Comparison of ENCODE assay signal across 32 cellular contexts in genomic region chr7:136900005-136900404, GRCh38. TPM values are rescaled to one million over a fixed set of nuclear protein-coding genes. Genes with fewer than 3 reads are reported as not detected.
"Had no signal": no experiment of that assay in that cellular context is flagged by ENCODE, and none has a peak within 500 bp of the region (broad histone marks: within the 10 kb centered on the region; RNA-seq: fewer than 3 reads in every experiment).

No MANE protein-coding gene starts in this region.

- ATAC-seq: body of pancreas; esophagus mucosa; lower lobe of right lung; mucosa of descending colon; sciatic nerve; stimulated activated effector memory CD8-positive, alpha-beta T cell treated with anti-CD3 and anti-CD28 coated beads, Interleukin-12 subunit alpha, Interleukin-12 subunit beta, amount 100 ng/mL, for 72 hours had no signal

- H3K4me1 Mint-ChIP-seq: activated naive CD8-positive, alpha-beta T cell treated with anti-CD3 and anti-CD28 coated beads for 36 hours; naive B cell; nephron progenitor cell; stimulated activated effector memory CD8-positive, alpha-beta T cell treated with anti-CD3 and anti-CD28 coated beads, Interleukin-12 subunit alpha, Interleukin-12 subunit beta, amount 100 ng/mL, for 72 hours had no signal

- DNase-seq: activated CD4-positive, alpha-beta T cell treated with anti-CD3 and anti-CD28 coated beads for 4 hours; activated CD4-positive, alpha-beta T cell treated with anti-CD3 and anti-CD28 coated beads, Interleukin-2, amount 50 U/mL, for 48 hours; activated CD8-positive, alpha-beta memory T cell treated with anti-CD3 and anti-CD28 coated beads for 24 hours; activated effector memory CD4-positive, alpha-beta T cell treated with anti-CD3 and anti-CD28 coated beads, Interleukin-2, amount 50 U/mL, for 16 hours; activated naive CD4-positive, alpha-beta T cell treated with anti-CD3 and anti-CD28 coated beads for 36 hours; activated naive CD8-positive, alpha-beta T cell treated with anti-CD3 and anti-CD28 coated beads for 36 hours; adrenal gland; aorta; body of pancreas; dorsolateral prefrontal cortex; foreskin fibroblast; head of caudate nucleus; lower lobe of right lung; mesenchymal stem cell; mucosa of descending colon; naive B cell; nephron progenitor cell; small intestine; stimulated activated CD4-positive, alpha-beta T cell treated with anti-CD3 and anti-CD28 coated beads, Interleukin-4, amount 100 ng/mL, for 24 hours; T-helper 2 cell; trophoblast cell had no signal

- H3K27ac ChIP-seq: adrenal gland, body of pancreas, coronary artery, dorsolateral prefrontal cortex, lower lobe of right lung, neutrophil, thoracic aorta had no signal

- H3K27ac Mint-ChIP-seq: activated naive CD4-positive, alpha-beta T cell treated with anti-CD3 and anti-CD28 coated beads for 36 hours; activated naive CD8-positive, alpha-beta T cell treated with anti-CD3 and anti-CD28 coated beads for 36 hours; activated T-helper 1 cell treated with anti-CD3 and anti-CD28 coated beads, Interleukin-12 subunit alpha, Interleukin-12 subunit beta, Interleukin-2, Interleukin-4 antibody, amounts not matched to agents 30 ng/mL and 10 ng/mL and 1 ng/mL, durations not matched to agents 14 hours and 24 hours and 36 hours; nephron progenitor cell; stimulated activated effector memory CD8-positive, alpha-beta T cell treated with anti-CD3 and anti-CD28 coated beads, Interleukin-12 subunit alpha, Interleukin-12 subunit beta, amount 100 ng/mL, for 72 hours; stimulated activated naive CD8-positive, alpha-beta T cell treated with anti-CD3 and anti-CD28 coated beads, Interleukin-15, Interleukin-2, amounts not matched to agents 100 ng/mL and 50 ng/mL, for 24 hours had no signal

- H3K4me1 ChIP-seq: adrenal gland, body of pancreas, lower lobe of right lung had no signal

- H3K4me3 Mint-ChIP-seq: activated naive CD4-positive, alpha-beta T cell treated with anti-CD3 and anti-CD28 coated beads for 36 hours; activated naive CD8-positive, alpha-beta T cell treated with anti-CD3 and anti-CD28 coated beads for 36 hours; activated T-helper 1 cell treated with anti-CD3 and anti-CD28 coated beads, Interleukin-12 subunit alpha, Interleukin-12 subunit beta, Interleukin-2, Interleukin-4 antibody, amounts not matched to agents 30 ng/mL and 10 ng/mL and 1 ng/mL, durations not matched to agents 14 hours and 24 hours and 36 hours; naive B cell; nephron progenitor cell; stimulated activated effector memory CD8-positive, alpha-beta T cell treated with anti-CD3 and anti-CD28 coated beads, Interleukin-12 subunit alpha, Interleukin-12 subunit beta, amount 100 ng/mL, for 72 hours; stimulated activated naive CD8-positive, alpha-beta T cell treated with anti-CD3 and anti-CD28 coated beads, Interleukin-15, Interleukin-2, amounts not matched to agents 100 ng/mL and 50 ng/mL, for 24 hours had no signal

- H3K27me3 Mint-ChIP-seq: activated naive CD8-positive, alpha-beta T cell treated with anti-CD3 and anti-CD28 coated beads for 36 hours; naive B cell; stimulated activated naive CD8-positive, alpha-beta T cell treated with anti-CD3 and anti-CD28 coated beads, Interleukin-15, Interleukin-2, amounts not matched to agents 100 ng/mL and 50 ng/mL, for 24 hours had no signal

- H3K36me3 Mint-ChIP-seq: activated naive CD8-positive, alpha-beta T cell treated with anti-CD3 and anti-CD28 coated beads for 36 hours; naive B cell; stimulated activated effector memory CD8-positive, alpha-beta T cell treated with anti-CD3 and anti-CD28 coated beads, Interleukin-12 subunit alpha, Interleukin-12 subunit beta, amount 100 ng/mL, for 72 hours had no signal

- H3K27me3 ChIP-seq: adrenal gland, body of pancreas, dorsolateral prefrontal cortex, neutrophil had no signal

- H3K4me3 ChIP-seq: adrenal gland, body of pancreas, coronary artery, dorsolateral prefrontal cortex, lower lobe of right lung, mucosa of descending colon, thoracic aorta had no signal

- H3K36me3 ChIP-seq: adrenal gland, lower lobe of right lung, neutrophil, thoracic aorta had no signal

- H3K9me3 Mint-ChIP-seq: activated naive CD8-positive, alpha-beta T cell treated with anti-CD3 and anti-CD28 coated beads for 36 hours; activated T-helper 1 cell treated with anti-CD3 and anti-CD28 coated beads, Interleukin-12 subunit alpha, Interleukin-12 subunit beta, Interleukin-2, Interleukin-4 antibody, amounts not matched to agents 30 ng/mL and 10 ng/mL and 1 ng/mL, durations not matched to agents 14 hours and 24 hours and 36 hours; nephron progenitor cell had no signal

- H3K9me3 ChIP-seq: adrenal gland, body of pancreas, lower lobe of right lung, mucosa of descending colon, neutrophil, thoracic aorta had no signal

RNA-seq across cellular contexts. Expression of gene CHRM2, which starts 31.6 kb away (rescaled TPM):
- total RNA-seq: activated naive CD4-positive, alpha-beta T cell treated with anti-CD3 and anti-CD28 coated beads for 36 hours; activated naive CD8-positive, alpha-beta T cell treated with anti-CD3 and anti-CD28 coated beads for 36 hours; activated T-helper 1 cell treated with anti-CD3 and anti-CD28 coated beads, Interleukin-12 subunit alpha, Interleukin-12 subunit beta, Interleukin-2, Interleukin-4 antibody, amounts not matched to agents 30 ng/mL and 10 ng/mL and 1 ng/mL, durations not matched to agents 14 hours and 24 hours and 36 hours; aorta; body of pancreas; esophagus mucosa; kidney epithelial cell; posterior vena cava; sciatic nerve; subcutaneous adipose tissue; thoracic aorta had no signal
